20 cellular contexts compared by ENCODE assay signal in genomic region chr18:55141318-55141717, GRCh38.
"Had no signal": no experiment of that assay in that cellular context is flagged by ENCODE, and none has a peak within 500 bp of the region (broad histone marks: within the 10 kb centered on the region; RNA-seq: fewer than 3 reads in every experiment).

No MANE protein-coding gene starts in this region.

- DNase-seq: activated CD4-positive, alpha-beta T cell treated with anti-CD3 and anti-CD28 coated beads for 36 hours; activated CD4-positive, alpha-beta T cell treated with anti-CD3 and anti-CD28 coated beads, Interleukin-2, amount 50 U/mL, for 48 hours; activated gamma-delta T cell treated with Interleukin-2 at 50 U/mL for 16 hours; adrenal gland; body of pancreas; colonic mucosa; erythroblast; kidney; left lung; nucleus accumbens; retina; stimulated activated CD4-positive, alpha-beta T cell treated with anti-CD3 and anti-CD28 coated beads, Interleukin-2, amount 100 ng/mL, for 24 hours; stimulated activated naive CD8-positive, alpha-beta T cell treated with anti-CD3 and anti-CD28 coated beads, Interleukin-15, Interleukin-2, amounts not matched to agents 100 U/mL and 50 U/mL, for 24 hours; substantia nigra; uterus had no signal

- H3K4me3 ChIP-seq: adrenal gland, body of pancreas, colonic mucosa, left lung, tibial nerve, uterus had no signal

- H3K27me3 ChIP-seq: adrenal gland, body of pancreas, colonic mucosa, left lung, tibial nerve, uterus had no signal

- H3K27ac Mint-ChIP-seq: activated CD4-positive, alpha-beta T cell treated with anti-CD3 and anti-CD28 coated beads for 36 hours; activated naive CD4-positive, alpha-beta T cell treated with anti-CD3 and anti-CD28 coated beads, Interleukin-2, amount 50 U/mL, for 72 hours; memory B cell; natural killer cell treated with Interleukin-12 subunit alpha and Interleukin-12 subunit beta and Interleukin-15 and Interleukin-18, amount 100 ng/mL, for 72 hours; WTC11 had no signal

- H3K4me3 Mint-ChIP-seq: activated CD4-positive, alpha-beta T cell treated with anti-CD3 and anti-CD28 coated beads for 36 hours; memory B cell; natural killer cell treated with Interleukin-12 subunit alpha and Interleukin-12 subunit beta and Interleukin-15 and Interleukin-18, amount 100 ng/mL, for 72 hours; WTC11 had no signal

- H3K27ac ChIP-seq: adrenal gland, body of pancreas, colonic mucosa, left lung, tibial nerve, uterus had no signal

- H3K36me3 ChIP-seq: adrenal gland, colonic mucosa, left lung, tibial nerve, uterus had no signal

- H3K27me3 Mint-ChIP-seq: activated CD4-positive, alpha-beta T cell treated with anti-CD3 and anti-CD28 coated beads for 36 hours; memory B cell had no signal

- H3K36me3 Mint-ChIP-seq: activated naive CD4-positive, alpha-beta T cell treated with anti-CD3 and anti-CD28 coated beads, Interleukin-2, amount 50 U/mL, for 72 hours; natural killer cell treated with Interleukin-12 subunit alpha and Interleukin-12 subunit beta and Interleukin-15 and Interleukin-18, amount 100 ng/mL, for 72 hours had no signal

- H3K4me1 ChIP-seq: adrenal gland, body of pancreas, colonic mucosa, left lung, tibial nerve, uterus had no signal

- H3K9me3 Mint-ChIP-seq: natural killer cell treated with Interleukin-12 subunit alpha and Interleukin-12 subunit beta and Interleukin-15 and Interleukin-18, amount 100 ng/mL, for 72 hours had no signal

- H3K4me1 Mint-ChIP-seq: activated CD4-positive, alpha-beta T cell treated with anti-CD3 and anti-CD28 coated beads for 36 hours; WTC11 had no signal

- H3K9me3 ChIP-seq: adrenal gland, body of pancreas, colonic mucosa, tibial nerve, uterus had no signal

- ATAC-seq: activated CD4-positive, alpha-beta T cell treated with anti-CD3 and anti-CD28 coated beads for 36 hours; activated naive CD4-positive, alpha-beta T cell treated with anti-CD3 and anti-CD28 coated beads, Interleukin-2, amount 50 U/mL, for 72 hours; body of pancreas; left lung; natural killer cell treated with Interleukin-12 subunit alpha and Interleukin-12 subunit beta and Interleukin-15 and Interleukin-18, amount 100 ng/mL, for 72 hours; stimulated activated naive CD8-positive, alpha-beta T cell treated with anti-CD3 and anti-CD28 coated beads, Interleukin-15, Interleukin-2, amounts not matched to agents 100 U/mL and 50 U/mL, for 24 hours; WTC11 had no signal
